Comparison of ENCODE assay signal across 17 cellular contexts in the genomic region with DNA sequence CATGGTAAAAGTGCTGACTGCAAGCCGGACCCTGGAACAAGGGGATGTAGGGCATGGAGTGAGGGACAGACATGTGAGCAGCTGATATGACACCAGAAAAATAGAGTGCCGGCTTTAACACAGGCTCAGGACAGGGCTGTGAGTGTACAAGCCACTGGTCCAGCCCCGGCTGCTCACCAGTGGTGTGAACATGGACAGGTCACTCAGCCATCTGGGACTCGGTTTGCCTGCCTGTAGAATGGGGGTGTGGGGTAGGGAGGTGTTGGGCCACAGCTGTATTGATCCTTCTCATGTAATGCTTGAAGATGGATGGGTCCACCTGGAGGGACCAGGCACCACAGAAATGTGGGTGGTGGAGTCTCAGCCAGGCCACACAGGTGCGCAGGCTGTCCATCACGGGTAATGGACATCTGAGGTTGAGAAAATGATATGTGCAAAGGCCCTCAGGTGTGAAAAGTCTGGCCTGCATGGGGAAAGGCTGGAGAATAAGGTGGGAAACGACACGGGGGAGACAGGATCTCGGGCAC. TPM values are rescaled to one million over a fixed set of nuclear protein-coding genes. Genes with fewer than 3 reads are reported as not detected.
DNase-seq lines count a peak whose midpoint lies in the region; ATAC-seq and TF ChIP-seq lines count a peak whose summit lies in the region.
"Had no signal": no experiment of that assay in that cellular context is flagged by ENCODE, and none has a peak within 500 bp of the region (broad histone marks: within the 10 kb centered on the region; RNA-seq: fewer than 3 reads in every experiment).

No MANE protein-coding gene starts in this region.

- H3K4me1 ChIP-seq in tibial artery: no peaks in the 10 kb centered on the region

- H3K36me3 ChIP-seq in tibial artery: no peaks in the 10 kb centered on the region

- no peak overlapping the region for H3K4me3 ChIP-seq in tibial artery

- intact Hi-C loops in tibial artery (cut with DNase I; ENCODE audit: low total_unique reads): loop anchor here (10.0 kb wide), 2 partner anchors 199 to 439 kb away; partner anchors contain the start of gene KRT84

- peaks cover 42% of the 10 kb centered on the region for H3K4me1 Mint-ChIP-seq in activated naive CD4-positive, alpha-beta T cell treated with anti-CD3 and anti-CD28 coated beads, Interleukin-2, amount 10 ng/mL, durations not matched to agents 7 days and 5 days
- H3K4me1 Mint-ChIP-seq in immature natural killer cell: peaks cover 37 to 54% of the 10 kb centered on the region in 2 donors

- no peaks in the 10 kb centered on the region for H3K9me3 ChIP-seq in tibial artery

- peak overlapping the region; percentile 14 for H3K27ac Mint-ChIP-seq in activated naive CD4-positive, alpha-beta T cell treated with anti-CD3 and anti-CD28 coated beads, Interleukin-2, amount 10 ng/mL, durations not matched to agents 7 days and 5 days
- peak overlapping the region; percentile 3 to 98 (median 88) for H3K27ac Mint-ChIP-seq in immature natural killer cell

- H3K27me3 Mint-ChIP-seq in activated naive CD4-positive, alpha-beta T cell treated with anti-CD3 and anti-CD28 coated beads, Interleukin-2, amount 10 ng/mL, durations not matched to agents 7 days and 5 days: peaks cover 25% of the 10 kb centered on the region
- H3K27me3 Mint-ChIP-seq in immature natural killer cell (ENCODE audit: low read depth in 3 of 3): peaks cover 0 to 10% (median 3%) of the 10 kb centered on the region in 3 donors

- H3K4me3 Mint-ChIP-seq in activated naive CD4-positive, alpha-beta T cell treated with anti-CD3 and anti-CD28 coated beads, Interleukin-2, amount 10 ng/mL, durations not matched to agents 7 days and 5 days: no peak overlapping the region
- H3K4me3 Mint-ChIP-seq in immature natural killer cell: no peak overlapping the region
- H3K4me3 Mint-ChIP-seq: CD8-positive, alpha-beta T cell had no signal

- no peaks in the 10 kb centered on the region for H3K36me3 Mint-ChIP-seq in activated naive CD4-positive, alpha-beta T cell treated with anti-CD3 and anti-CD28 coated beads, Interleukin-2, amount 10 ng/mL, durations not matched to agents 7 days and 5 days
- H3K36me3 Mint-ChIP-seq in immature natural killer cell: peaks cover 0 to 7% (median under 1%) of the 10 kb centered on the region in 3 donors
- H3K36me3 Mint-ChIP-seq: CD8-positive, alpha-beta T cell had no signal

- no peak for DNase-seq in activated naive CD4-positive, alpha-beta T cell treated with anti-CD3 and anti-CD28 coated beads, Interleukin-2, amount 10 ng/mL, durations not matched to agents 7 days and 5 days
- no peak for DNase-seq in activated naive CD4-positive, alpha-beta T cell (lab: John Stamatoyannopoulos, UW)
- DNase-seq in immature natural killer cell (no peak), tibial artery (peak; percentile 3 to 38), HK-2 (ENCODE audit: unreplicated experiment) (no peak)
- DNase-seq: 8988T; CD8-positive, alpha-beta T cell; DMS79; H7; Kasumi-1; NCI-H1105; NCI-H1694 treated with DMSO at 0.1 percent for 48 hours; NCI-H226; NCI-H524 treated with DMSO at 0.1 percent for 48 hours; SHP77 treated with DMSO at 0.1 percent for 48 hours had no signal

- H3K27ac ChIP-seq in tibial artery: no peak overlapping the region

- no peak for TF ChIP-seq CTCF in tibial artery (IDR thresholded peaks at IDR 0.05)

- peaks cover 0 to 17% of the 10 kb centered on the region in 2 donors for H3K27me3 ChIP-seq in tibial artery

- CTCF ChIA-PET in activated naive CD4-positive, alpha-beta T cell treated with anti-CD3 and anti-CD28 coated beads, Interleukin-2, amount 10 ng/mL, durations not matched to agents 7 days and 5 days (lab: Charles Lee): interaction anchor here (0.5 to 14.2 kb wide), 16 partner anchors 10 to 356 kb away, joined by 3 to 244 read pairs (median 3); partner anchors contain the start of gene KRT74

- H3K9me3 Mint-ChIP-seq in activated naive CD4-positive, alpha-beta T cell treated with anti-CD3 and anti-CD28 coated beads, Interleukin-2, amount 10 ng/mL, durations not matched to agents 7 days and 5 days: no peaks in the 10 kb centered on the region
- no peaks in the 10 kb centered on the region for H3K9me3 Mint-ChIP-seq in immature natural killer cell
- H3K9me3 Mint-ChIP-seq: CD8-positive, alpha-beta T cell had no signal

- ATAC-seq in GM19023 (IDR thresholded peaks at IDR 0.05; ENCODE audit: unreplicated experiment): no peak
- ATAC-seq: CD8-positive, alpha-beta T cell had no signal

RNA-seq across cellular contexts. Expression of gene KRT74, which starts 10.6 kb away (rescaled TPM):
- not detected for polyA plus RNA-seq in immature natural killer cell
- polyA plus RNA-seq: BJ had no signal

RNA-seq across cellular contexts. Expression of gene KRT72, which starts 17.0 kb away (rescaled TPM):
- polyA plus RNA-seq in immature natural killer cell: under 1 TPM in 2 of 3 donors, not detected in 1; 0.34 to 0.93 TPM
- polyA plus RNA-seq: BJ had no signal

RNA-seq across cellular contexts. Expression of gene KRT71, which starts 31.3 kb away (rescaled TPM):
- polyA plus RNA-seq in immature natural killer cell: not detected
- polyA plus RNA-seq: BJ had no signal

RNA-seq across cellular contexts. Expression of gene KRT73, which starts 34.1 kb away (rescaled TPM):
- 1 to 10 TPM in 1 of 3 donors, under 1 TPM in 1, not detected in 1; 0.82 to 3.3 TPM for polyA plus RNA-seq in immature natural killer cell
- polyA plus RNA-seq: BJ had no signal

Comparison
In these comparisons a context has a peak if more than half of its experiments do, and no peak if none do; other contexts are left out.
1. DNase-seq: peak in tibial artery (2 of 2); none in activated naive CD4-positive, alpha-beta T cell treated with anti-CD3 and anti-CD28 coated beads, Interleukin-2, amount 10 ng/mL, durations not matched to agents 7 days and 5 days (single experiment), activated naive CD4-positive, alpha-beta T cell (0 of 4), immature natural killer cell (0 of 3) and HK-2 (single experiment).